In genomic region chr1:207579436-207579799, GRCh38 we compare ENCODE assay signal across 8 cellular contexts.
A peak's percentile ranks its signal among the peaks of the same experiment; 100 is the strongest.
DNase-seq lines count a peak whose midpoint lies in the region; ATAC-seq and TF ChIP-seq lines count a peak whose summit lies in the region.

No MANE protein-coding gene starts in this region.

- H3K27me3 ChIP-seq in Loucy (ENCODE audit: insufficient read depth, low read length, poor library complexity, severe bottlenecking): no peaks in the 10 kb centered on the region
- H3K27me3 ChIP-seq in endodermal cell (ENCODE audit: control insufficient read depth, insufficient read depth, low read length, poor library complexity, severe bottlenecking): no peaks in the 10 kb centered on the region

- 7 to 11% methylated on average over 3 to 4 of the region's 4 CpGs for WGBS in endodermal cell (ENCODE audit: insufficient coverage in 1 of 2, insufficient read length in 1 of 2), 2 experiments

- ATAC-seq in GM21723 (IDR thresholded peaks at IDR 0.05; ENCODE audit: unreplicated experiment): peak; percentile 92

- H4K20me1 ChIP-seq in Loucy (ENCODE audit: insufficient read depth, low read length, poor library complexity, severe bottlenecking): no peaks in the 10 kb centered on the region

- peak overlapping the region; percentile 40; the same call in 1 of the 2 replicates for H2AFZ ChIP-seq in Loucy (ENCODE audit: low read length)

- H3K36me3 ChIP-seq in Loucy (ENCODE audit: insufficient read depth, low read length): no peaks in the 10 kb centered on the region
- no peaks in the 10 kb centered on the region for H3K36me3 ChIP-seq in endodermal cell (ENCODE audit: control insufficient read depth, insufficient read depth, low read length)

- no peak overlapping the region for H3K4me2 ChIP-seq in Loucy (ENCODE audit: low read depth, low read length, poor library complexity, severe bottlenecking)

- peaks cover 4% of the 10 kb centered on the region for H3K4me1 Mint-ChIP-seq in activated T-cell treated with anti-CD3 and anti-CD28 coated beads, Interleukin-2, amount 50 U/mL, for 24 hours (ENCODE audit: low read depth)
- H3K4me1 Mint-ChIP-seq in endodermal cell: peaks cover 4% of the 10 kb centered on the region

- no peak overlapping the region for H3K27ac Mint-ChIP-seq in activated T-cell treated with anti-CD3 and anti-CD28 coated beads, Interleukin-2, amount 50 U/mL, for 24 hours
- no peak overlapping the region for H3K27ac Mint-ChIP-seq in endodermal cell

- H3K4me3 Mint-ChIP-seq in activated T-cell treated with anti-CD3 and anti-CD28 coated beads, Interleukin-2, amount 50 U/mL, for 24 hours: no peak overlapping the region
- no peak overlapping the region for H3K4me3 Mint-ChIP-seq in endodermal cell

- no peaks in the 10 kb centered on the region for H3K79me2 ChIP-seq in Loucy (ENCODE audit: insufficient read depth, low read length)

- peak; percentile 4 for DNase-seq in activated T-cell treated with anti-CD3 and anti-CD28 coated beads for 4 hours
- no peak for DNase-seq in activated T-cell treated with anti-CD3 and anti-CD28 coated beads, Interleukin-2, amount 50 U/mL, for 24 hours
- peak; percentile 8 to 56 for DNase-seq in SW 1271 (lab: John Stamatoyannopoulos, UW)
- peak; percentile 92 for DNase-seq in endodermal cell
- peak; percentile 57 for DNase-seq in myocyte (ENCODE audit: low read depth)
- DNase-seq in effector CD8-positive, alpha-beta T cell (lab: John Stamatoyannopoulos, UW): no peak

- no peaks in the 10 kb centered on the region for H3K9me2 ChIP-seq in Loucy (replicated peaks; ENCODE audit: low read depth, low read length)

- H3K9me3 ChIP-seq in Loucy (ENCODE audit: insufficient read depth, low read depth, low read length) (no peaks in the 10 kb centered on the region), endodermal cell (ENCODE audit: control insufficient read depth, low read length) (no peaks in the 10 kb centered on the region)

- H3K4me3 ChIP-seq in Loucy (ENCODE audit: low read length, poor library complexity, severe bottlenecking) (no peak overlapping the region), endodermal cell (ENCODE audit: low read length) (no peak overlapping the region)

- no peaks in the 10 kb centered on the region for H3F3A ChIP-seq in Loucy (ENCODE audit: low read depth)

- H3K9me3 Mint-ChIP-seq in activated T-cell treated with anti-CD3 and anti-CD28 coated beads, Interleukin-2, amount 50 U/mL, for 24 hours: no peaks in the 10 kb centered on the region
- no peaks in the 10 kb centered on the region for H3K9me3 Mint-ChIP-seq in endodermal cell

- H3K36me3 Mint-ChIP-seq in activated T-cell treated with anti-CD3 and anti-CD28 coated beads, Interleukin-2, amount 50 U/mL, for 24 hours (ENCODE audit: low read depth): no peaks in the 10 kb centered on the region
- no peaks in the 10 kb centered on the region for H3K36me3 Mint-ChIP-seq in endodermal cell (ENCODE audit: low read depth)

- no peaks in the 10 kb centered on the region for H3K27me3 Mint-ChIP-seq in activated T-cell treated with anti-CD3 and anti-CD28 coated beads, Interleukin-2, amount 50 U/mL, for 24 hours
- H3K27me3 Mint-ChIP-seq in endodermal cell (ENCODE audit: insufficient read depth): no peaks in the 10 kb centered on the region

- H3K4me1 ChIP-seq in Loucy (ENCODE audit: insufficient read depth, low read length, poor library complexity, severe bottlenecking) (no peaks in the 10 kb centered on the region), endodermal cell (ENCODE audit: control insufficient read depth, insufficient read depth, low read length) (no peaks in the 10 kb centered on the region)

- no peak overlapping the region for H3K27ac ChIP-seq in endodermal cell (ENCODE audit: low read depth, low read length)

- H3K9ac ChIP-seq in Loucy (ENCODE audit: low read depth, low read length, poor library complexity, severe bottlenecking): no peak overlapping the region
- no peak overlapping the region for H3K9ac ChIP-seq in endodermal cell (ENCODE audit: extremely low read depth, low read length, poor library complexity, severe bottlenecking)

- peak; percentile 74 for TF ChIP-seq CTCF in Loucy (conservative IDR thresholded peaks at IDR 0.05; ENCODE audit: low read length)
- peak; percentile 83 for TF ChIP-seq CTCF in endodermal cell (conservative IDR thresholded peaks at IDR 0.05)

Comparison
In these comparisons a context has a peak if more than half of its experiments do, and no peak if none do; other contexts are left out.
1. DNase-seq: peak in activated T-cell treated with anti-CD3 and anti-CD28 coated beads for 4 hours (single experiment), SW 1271 (2 of 2), endodermal cell (single experiment) and myocyte (single experiment); none in activated T-cell treated with anti-CD3 and anti-CD28 coated beads, Interleukin-2, amount 50 U/mL, for 24 hours (single experiment) and effector CD8-positive, alpha-beta T cell (single experiment).